Comparison of ENCODE assay signal across 25 cellular contexts in the genomic region with DNA sequence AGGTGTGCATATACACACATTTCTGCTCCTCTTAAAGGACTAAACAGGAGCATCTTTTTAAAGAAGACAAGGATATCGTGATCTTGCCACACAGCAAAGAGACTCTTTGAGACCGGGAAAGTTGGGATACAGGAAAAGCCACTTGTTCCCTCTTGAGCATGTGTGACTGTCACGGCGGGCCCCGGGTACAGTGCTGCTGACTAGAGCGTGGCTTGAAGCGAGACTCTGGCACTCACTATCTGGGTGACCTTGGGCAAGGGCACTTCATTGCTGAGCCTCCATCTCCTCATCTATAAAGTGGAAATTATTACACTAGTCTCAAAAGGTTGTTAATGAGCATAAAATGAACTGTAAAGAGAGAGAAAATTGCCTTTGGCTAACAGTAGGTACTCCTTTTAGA.
"Had no signal": no experiment of that assay in that cellular context is flagged by ENCODE, and none has a peak within 500 bp of the region (broad histone marks: within the 10 kb centered on the region; RNA-seq: fewer than 3 reads in every experiment).

No MANE protein-coding gene starts in this region.

- H3K4me3 ChIP-seq: stomach, suprapubic skin, testis, thoracic aorta, thyroid gland, tibial artery, tibial nerve, transverse colon, upper lobe of left lung, upper lobe of right lung, uterus, vagina had no signal

- FAIRE-seq: urothelium cell line had no signal

- H3K27ac ChIP-seq: stomach, suprapubic skin, testis, thoracic aorta, thyroid gland, tibial artery, tibial nerve, transverse colon, upper lobe of left lung, upper lobe of right lung, uterus, vagina had no signal

- H3K9me3 ChIP-seq: stomach, suprapubic skin, testis, thoracic aorta, thyroid gland, tibial artery, transverse colon, upper lobe of left lung, upper lobe of right lung, uterus, vagina had no signal

- DNase-seq: stimulated activated CD4-positive, alpha-beta T cell treated with anti-CD3 and anti-CD28 coated beads, Interleukin-2, amount 100 ng/mL, for 48 hours; stimulated activated CD4-positive, alpha-beta T cell treated with anti-CD3 and anti-CD28 coated beads, Interleukin-4, amount 100 ng/mL, for 1 hour; stimulated activated CD4-positive, alpha-beta T cell treated with anti-CD3 and anti-CD28 coated beads, Interleukin-4, amount 100 ng/mL, for 24 hours; stimulated activated CD4-positive, alpha-beta T cell treated with anti-CD3 and anti-CD28 coated beads, Interleukin-4, amount 100 ng/mL, for 4 hours; stimulated activated CD8-positive, alpha-beta memory T cell treated with anti-CD3 and anti-CD28 coated beads, Interleukin-4, amount 100 ng/mL, for 48 hours; stimulated activated naive B cell treated with anti-CD40 and anti-IgM and Interleukin-4, amounts not matched to agents 10 μg/mL and 1 μg/mL and 100 μg/mL, for 72 hours; stimulated activated naive CD4-positive, alpha-beta T cell; stimulated activated naive CD4-positive, alpha-beta T cell treated with Interleukin-2 at 50 U/mL for 16 hours; stimulated activated naive CD8-positive, alpha-beta T cell treated with anti-CD3 and anti-CD28 coated beads, Interleukin-15, amount 100 ng/mL, for 72 hours; stimulated activated naive CD8-positive, alpha-beta T cell treated with anti-CD3 and anti-CD28 coated beads, Interleukin-15, Interleukin-2, amounts not matched to agents 100 U/mL and 50 U/mL, for 24 hours; stomach; substantia nigra; testis; thyroid gland; tibial artery; transverse colon; trophoblast cell; upper lobe of right lung; uterus had no signal

- H3K36me3 ChIP-seq: stomach, suprapubic skin, thoracic aorta, thyroid gland, tibial artery, tibial nerve, transverse colon, upper lobe of left lung, upper lobe of right lung, uterus, vagina had no signal

- H3K4me1 ChIP-seq: suprapubic skin, testis, thyroid gland, tibial artery, tibial nerve, transverse colon, upper lobe of left lung, upper lobe of right lung, uterus, vagina had no signal
